Comparison of ENCODE assay signal across 8 cellular contexts in the genomic region with DNA sequence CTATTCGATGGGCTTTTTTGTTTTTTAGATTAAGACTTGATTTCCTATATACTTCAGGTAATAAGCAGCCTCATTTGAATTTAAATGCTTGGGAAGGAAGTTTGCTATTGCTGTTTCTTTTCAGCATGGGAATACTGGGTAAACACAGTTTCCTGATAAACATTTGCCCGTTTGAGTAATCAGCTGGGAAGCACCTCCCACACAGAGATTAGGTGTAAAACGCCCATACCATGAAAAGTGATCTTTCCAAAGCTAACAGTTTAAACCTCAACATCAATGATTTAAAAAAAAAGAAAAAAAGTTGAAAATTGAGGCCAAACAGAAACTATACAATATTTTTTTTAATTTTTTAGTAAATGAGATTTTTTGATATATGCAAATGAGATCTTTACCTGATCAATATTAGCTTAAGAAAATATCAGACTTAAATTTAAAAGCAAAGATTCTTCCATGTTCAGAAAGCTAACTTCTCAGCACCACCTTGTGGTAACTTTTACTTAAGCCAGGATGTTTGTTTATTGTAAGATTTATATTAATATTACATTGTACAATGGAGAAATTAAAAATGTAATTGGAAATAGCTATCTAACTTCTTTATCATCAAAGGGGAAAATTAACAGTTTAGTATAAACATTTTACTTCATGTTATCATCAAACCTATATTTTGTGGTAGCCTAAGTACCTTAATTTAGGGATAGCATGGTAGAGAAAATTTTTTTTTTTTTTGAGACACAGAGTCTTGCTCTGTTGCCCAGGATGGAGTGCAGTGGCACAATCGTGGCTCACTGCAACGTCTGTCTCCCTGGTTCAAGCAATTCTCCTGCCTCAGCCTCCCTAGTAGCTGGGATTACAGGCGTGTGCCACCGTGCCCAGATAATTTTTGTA. TPM values are rescaled to one million over a fixed set of nuclear protein-coding genes. Genes with fewer than 3 reads are reported as not detected.
A peak's percentile ranks its signal among the peaks of the same experiment; 100 is the strongest.
DNase-seq lines count a peak whose midpoint lies in the region; ATAC-seq and TF ChIP-seq lines count a peak whose summit lies in the region.

No MANE protein-coding gene starts in this region.

- H3K36me3 ChIP-seq in PC-9 (ENCODE audit: low read depth) (no peaks in the 10 kb centered on the region), prostate gland (no peaks in the 10 kb centered on the region)

- H3K27me3 ChIP-seq in PC-9 (ENCODE audit: insufficient read depth, low read depth) = no peaks in the 10 kb centered on the region
- H3K27me3 ChIP-seq in prostate gland (replicated peaks; ENCODE audit: insufficient read depth) = no peaks in the 10 kb centered on the region

- H3K27ac ChIP-seq in PC-9 (no peak overlapping the region), prostate gland (no peak overlapping the region)

- no peaks in the 10 kb centered on the region for H3K9me2 ChIP-seq in PC-9 (ENCODE audit: insufficient read depth)

- no peak overlapping the region for H3K4me2 ChIP-seq in PC-9

- H3K4me3 ChIP-seq in PC-9 = no peak overlapping the region
- no peak overlapping the region for H3K4me3 ChIP-seq in epithelial cell of proximal tubule (ENCODE audit: low read depth, low read length)
- no peak overlapping the region for H3K4me3 ChIP-seq in prostate gland

- WGBS in prostate gland = 46% methylated on average over 7 of the region's 7 CpGs

- H4K20me1 ChIP-seq in PC-9 (ENCODE audit: insufficient read depth) = no peaks in the 10 kb centered on the region

- ATAC-seq in GM18861 (IDR thresholded peaks at IDR 0.05; ENCODE audit: unreplicated experiment) (no peak), HG02571 (IDR thresholded peaks at IDR 0.05; ENCODE audit: unreplicated experiment) (no peak)

- POLR2A ChIA-PET in PC-9 (lab: Charles Lee; ENCODE audit: unreplicated experiment) = no interaction called here

- BruUV-seq in PC-9 (replicated peaks; lab: Mats Ljungman, UMichigan) = no TSS peak

- no peaks in the 10 kb centered on the region for H3K79me2 ChIP-seq in PC-9 (ENCODE audit: low read depth)

- DNase-seq in NCI-H748 (lab: John Stamatoyannopoulos, UW; ENCODE audit: unreplicated experiment) (peak; percentile 6), NCI-H748 treated with DMSO at 0.1 percent for 48 hours (lab: John Stamatoyannopoulos, UW) (no peak), PC-9 (no peak), epithelial cell of proximal tubule (ENCODE audit: low read depth) (no peak), prostate gland (ENCODE audit: low spot score) (no peak), NCI-H526 treated with DMSO at 0.1 percent for 48 hours (lab: John Stamatoyannopoulos, UW) (no peak)

- H3K4me1 ChIP-seq in PC-9 (replicated peaks; ENCODE audit: insufficient read depth) (no peaks in the 10 kb centered on the region), prostate gland (replicated peaks) (no peaks in the 10 kb centered on the region)

- H3F3A ChIP-seq in PC-9 (ENCODE audit: insufficient read depth, low read depth) = no peaks in the 10 kb centered on the region

- CTCF ChIA-PET in PC-9 (lab: Charles Lee) = interaction anchor here (0.5 to 1.3 kb wide), 7 partner anchors 17 to 1629 kb away, joined by 3 to 8 read pairs (median 4); no protein-coding TSS in a partner anchor

- H2AFZ ChIP-seq in PC-9 = no peak overlapping the region

- H3K9me3 ChIP-seq in PC-9 (ENCODE audit: insufficient read depth, low read depth) (no peaks in the 10 kb centered on the region), prostate gland (no peaks in the 10 kb centered on the region)

- peak; percentile 68 for TF ChIP-seq CTCF in PC-9 (conservative IDR thresholded peaks at IDR 0.05)
- TF ChIP-seq CTCF in epithelial cell of proximal tubule (conservative IDR thresholded peaks at IDR 0.05; ENCODE audit: low read depth, low read length) = peak; percentile 52
- TF ChIP-seq CTCF in prostate gland (IDR thresholded peaks at IDR 0.05) = peak; percentile 19 to 64 (median 54)

- intact Hi-C loops in PC-9 (cut with micrococcal nuclease; ENCODE audit: unreplicated experiment) = loop anchor here (5.0 kb wide), 1 partner anchor 246 kb away; no protein-coding TSS in a partner anchor
- intact Hi-C loops in prostate gland (cut with DNase I) = loop anchor here (5.0 kb wide), 1 partner anchor 181 kb away; a partner anchor contains a TSS

- TF ChIP-seq POLR2A in prostate gland (IDR thresholded peaks at IDR 0.05) = no peak

RNA-seq across cellular contexts. Expression of a gene that starts 39.8 kb away (rescaled TPM):
- total RNA-seq in PC-9 (2021) = 1.5 and 3.5 TPM in 2 replicates
- 2.4 and 7.2 TPM in 2 replicates for total RNA-seq in epithelial cell of proximal tubule
- total RNA-seq in prostate gland = not detected
